In genomic region chr7:108363659-108364058, GRCh38 we compare ENCODE assay signal across 36 cellular contexts.
"Had no signal": no experiment of that assay in that cellular context is flagged by ENCODE, and none has a peak within 500 bp of the region (broad histone marks: within the 10 kb centered on the region; RNA-seq: fewer than 3 reads in every experiment).

No MANE protein-coding gene starts in this region.

- H3K4me3 ChIP-seq: MG63 had no signal

- H3K9me3 ChIP-seq: MG63 had no signal

- H3K27me3 ChIP-seq: MG63 had no signal

- DNase-seq: Kasumi-1, MG63, MM.1S, MV-4-11, NCI-H1048, NCI-H1092, NCI-H1092 treated with DMSO at 0.1 percent for 48 hours, NCI-H1105, NCI-H1105 treated with DMSO at 0.1 percent for 48 hours, NCI-H1417, NCI-H1417 treated with DMSO at 0.1 percent for 48 hours, NCI-H1436, NCI-H1436 treated with DMSO at 0.1 percent for 48 hours, NCI-H146, NCI-H1694, NCI-H1694 treated with DMSO at 0.1 percent for 48 hours, NCI-H187, NCI-H187 treated with DMSO at 0.1 percent for 48 hours, NCI-H1930, NCI-H2029, NCI-H2029 treated with DMSO at 0.1 percent for 48 hours, NCI-H2081, NCI-H2081 treated with DMSO at 0.1 percent for 48 hours, NCI-H2107, NCI-H2171, NCI-H2171 treated with DMSO at 0.1 percent for 48 hours, NCI-H2227 treated with DMSO at 0.1 percent for 48 hours, NCI-H226, NCI-H345, NCI-H446, NCI-H446 treated with DMSO at 0.1 percent for 48 hours, NCI-H510A, NCI-H510A treated with DMSO at 0.1 percent for 48 hours, NCI-H524, NCI-H524 treated with DMSO at 0.1 percent for 48 hours, NCI-H526 had no signal

- H3K36me3 ChIP-seq: MG63 had no signal
